Comparison of ENCODE assay signal across 8 cellular contexts in genomic region chr9:135480071-135480941, GRCh38. TPM values are rescaled to one million over a fixed set of nuclear protein-coding genes. Genes with fewer than 3 reads are reported as not detected.
DNase-seq lines count a peak whose midpoint lies in the region; ATAC-seq and TF ChIP-seq lines count a peak whose summit lies in the region.

No MANE protein-coding gene starts in this region.

- peaks cover 51% of the 10 kb centered on the region for H3K27me3 Mint-ChIP-seq in CD8-positive, alpha-beta T cell (ENCODE audit: low read depth)
- H3K27me3 Mint-ChIP-seq in activated CD8-positive, alpha-beta T cell treated with anti-CD3 and anti-CD28 coated beads, Interleukin-2, amount 10 ng/mL, durations not matched to agents 7 days and 5 days (ENCODE audit: low read depth), result peaks cover 34% of the 10 kb centered on the region

- peak overlapping the region; percentile 50 for H3K14ac ChIP-seq in trophoblast cell (ENCODE audit: low read length)

- H3K23ac ChIP-seq in trophoblast cell (ENCODE audit: low read length), result no peak overlapping the region

- peaks cover 9% of the 10 kb centered on the region for H3K4me1 Mint-ChIP-seq in CD8-positive, alpha-beta T cell (ENCODE audit: low read depth)
- H3K4me1 Mint-ChIP-seq in activated CD8-positive, alpha-beta T cell treated with anti-CD3 and anti-CD28 coated beads, Interleukin-2, amount 10 ng/mL, durations not matched to agents 7 days and 5 days (ENCODE audit: low read depth), result peaks cover 3% of the 10 kb centered on the region

- ATAC-seq in CD8-positive, alpha-beta T cell, result peak; percentile 32
- ATAC-seq in HG03439 (IDR thresholded peaks at IDR 0.05; ENCODE audit: unreplicated experiment) (peak; percentile 39), heart left ventricle (peak in 3 of 4 donors; percentile 46 to 66 (median 62)), GM21515 (IDR thresholded peaks at IDR 0.05; ENCODE audit: unreplicated experiment) (no peak), GM18867 (IDR thresholded peaks at IDR 0.05; ENCODE audit: unreplicated experiment) (no peak)
- ATAC-seq in activated CD8-positive, alpha-beta T cell treated with anti-CD3 and anti-CD28 coated beads, Interleukin-2, amount 10 ng/mL, durations not matched to agents 7 days and 5 days, result peak; percentile 35

- H3K4me1 ChIP-seq in CD8-positive, alpha-beta T cell (ENCODE audit: insufficient read depth, low read length), result peaks cover 10% of the 10 kb centered on the region
- peaks cover 0 to 27% (median 14%) of the 10 kb centered on the region in 12 donors for H3K4me1 ChIP-seq in heart left ventricle
- peaks cover 0 to 7% of the 10 kb centered on the region in 2 experiments for H3K4me1 ChIP-seq in trophoblast cell (ENCODE audit: control insufficient read depth in 1 of 2, insufficient read depth in 2 of 2, low read length in 2 of 2)

- no peak for TF ChIP-seq POLR2A in heart left ventricle (IDR thresholded peaks at IDR 0.05)

- peaks cover 16% of the 10 kb centered on the region for H3K27me3 ChIP-seq in CD8-positive, alpha-beta T cell (ENCODE audit: insufficient read depth, low read length)
- H3K27me3 ChIP-seq in heart left ventricle (no peaks in the 10 kb centered on the region), trophoblast cell (ENCODE audit: insufficient read depth, low read length) (no peaks in the 10 kb centered on the region)

- no peak overlapping the region for H2BK12ac ChIP-seq in trophoblast cell (ENCODE audit: low read length)

- peak overlapping the region; percentile 80 for H3K4me2 ChIP-seq in trophoblast cell (ENCODE audit: low read length)

- peak overlapping the region; percentile 53 for H3K4me3 ChIP-seq in CD8-positive, alpha-beta T cell (ENCODE audit: low read depth, low read length)
- H3K4me3 ChIP-seq in heart left ventricle, result peak overlapping the region; percentile 59 to 96 (median 75)
- H3K4me3 ChIP-seq in trophoblast cell (ENCODE audit: low read depth, low read length), result peak overlapping the region; percentile 79

- H2AFZ ChIP-seq in trophoblast cell (ENCODE audit: insufficient read depth, low read length, poor library complexity), result peak overlapping the region; percentile 73

- DNase-seq in CD8-positive, alpha-beta T cell, result no peak
- no peak for DNase-seq in activated CD8-positive, alpha-beta T cell treated with anti-CD3 and anti-CD28 coated beads, Interleukin-2, amount 10 ng/mL, durations not matched to agents 7 days and 5 days
- peak in 2 of 5 donors; percentile 25 to 69 for DNase-seq in heart left ventricle
- peak; percentile 16 to 46 for DNase-seq in trophoblast cell
- no peak for DNase-seq in COR-L47 (lab: John Stamatoyannopoulos, UW)

- peak overlapping the region; percentile 70 for H4K91ac ChIP-seq in trophoblast cell (ENCODE audit: low read depth, low read length)

- peak overlapping the region; percentile 22 for H3K4ac ChIP-seq in trophoblast cell (ENCODE audit: low read depth, low read length)

- H3K27ac ChIP-seq in CD8-positive, alpha-beta T cell (ENCODE audit: low read depth, low read length), result no peak overlapping the region
- peak overlapping the region in 10 of 12 donors; percentile 43 to 84 (median 68) for H3K27ac ChIP-seq in heart left ventricle
- no peak overlapping the region for H3K27ac ChIP-seq in trophoblast cell (ENCODE audit: low read depth, low read length)

- H4K12ac ChIP-seq in trophoblast cell (ENCODE audit: low read depth, low read length), result peak overlapping the region; percentile 63

- peaks cover 8% of the 10 kb centered on the region for H3K79me1 ChIP-seq in trophoblast cell (ENCODE audit: low read length)

- H3K36me3 ChIP-seq in CD8-positive, alpha-beta T cell (ENCODE audit: insufficient read depth, low read length), result no peaks in the 10 kb centered on the region
- H3K36me3 ChIP-seq in heart left ventricle, result peaks cover 0 to 17% (median 15%) of the 10 kb centered on the region in 9 donors
- H3K36me3 ChIP-seq in trophoblast cell (ENCODE audit: control insufficient read depth in 1 of 2, insufficient read depth in 2 of 2, low read length in 2 of 2), result peaks cover 16 to 21% of the 10 kb centered on the region in 2 experiments

- WGBS in heart left ventricle, 4 donors, result 1 to 2% (median 1%) methylated on average over 23 to 76 of the region's 76 CpGs
- WGBS in trophoblast cell (ENCODE audit: extremely low coverage, insufficient coverage, insufficient read length), result no CpG with 5 or more reads among the region's 76 CpGs

- H3K9ac ChIP-seq in trophoblast cell (ENCODE audit: low read length), result peak overlapping the region; percentile 48

- peaks cover 3% of the 10 kb centered on the region for H3K79me2 ChIP-seq in trophoblast cell (ENCODE audit: control insufficient read depth, insufficient read depth, low read length, poor library complexity)

- CTCF ChIA-PET in CD8-positive, alpha-beta T cell (lab: Charles Lee), result interaction anchor here (0.6 to 2.4 kb wide), 3 partner anchors 9 to 1417 kb away, joined by 3 to 7 read pairs (median 3); no protein-coding TSS in a partner anchor
- CTCF ChIA-PET in activated CD8-positive, alpha-beta T cell treated with anti-CD3 and anti-CD28 coated beads, Interleukin-2, amount 10 ng/mL, durations not matched to agents 7 days and 5 days (lab: Charles Lee), result interaction anchor here (1.1 kb wide), 1 partner anchor 19 kb away, joined by 3 read pairs; no protein-coding TSS in a partner anchor

- H4K8ac ChIP-seq in trophoblast cell (ENCODE audit: low read depth, low read length), result peak overlapping the region; percentile 89

- no peak overlapping the region for H3K27ac Mint-ChIP-seq in CD8-positive, alpha-beta T cell
- H3K27ac Mint-ChIP-seq in activated CD8-positive, alpha-beta T cell treated with anti-CD3 and anti-CD28 coated beads, Interleukin-2, amount 10 ng/mL, durations not matched to agents 7 days and 5 days, result no peak overlapping the region

- no peak overlapping the region for H2AK5ac ChIP-seq in trophoblast cell (ENCODE audit: low read length)

- intact Hi-C loops in CD8-positive, alpha-beta T cell (cut with DNase I, micrococcal nuclease), result no loop called here
- intact Hi-C loops in heart left ventricle (cut with DNase I), result no loop called here

- H3K18ac ChIP-seq in trophoblast cell (ENCODE audit: low read length), result peak overlapping the region; percentile 97

- H3K4me3 Mint-ChIP-seq in CD8-positive, alpha-beta T cell, result peak overlapping the region; percentile 60
- no peak overlapping the region for H3K4me3 Mint-ChIP-seq in activated CD8-positive, alpha-beta T cell treated with anti-CD3 and anti-CD28 coated beads, Interleukin-2, amount 10 ng/mL, durations not matched to agents 7 days and 5 days

- POLR2A ChIA-PET in CD8-positive, alpha-beta T cell (lab: Charles Lee), result interaction anchor here (0.5 to 0.6 kb wide), 2 partner anchors 14 to 16 kb away, joined by 3 to 4 read pairs; no protein-coding TSS in a partner anchor
- POLR2A ChIA-PET in activated CD8-positive, alpha-beta T cell treated with anti-CD3 and anti-CD28 coated beads, Interleukin-2, amount 10 ng/mL, durations not matched to agents 7 days and 5 days (lab: Charles Lee), result no interaction called here

- no peak for TF ChIP-seq CTCF in CD8-positive, alpha-beta T cell (IDR thresholded peaks at IDR 0.05)
- no peak for TF ChIP-seq CTCF in heart left ventricle (IDR thresholded peaks at IDR 0.05)

- peak overlapping the region; percentile 21 for H2BK120ac ChIP-seq in trophoblast cell (ENCODE audit: insufficient read depth, low read length, poor library complexity)

- no peaks in the 10 kb centered on the region for H3K36me3 Mint-ChIP-seq in CD8-positive, alpha-beta T cell
- peaks cover 2% of the 10 kb centered on the region for H3K36me3 Mint-ChIP-seq in activated CD8-positive, alpha-beta T cell treated with anti-CD3 and anti-CD28 coated beads, Interleukin-2, amount 10 ng/mL, durations not matched to agents 7 days and 5 days (ENCODE audit: low read depth)

- H3K9me3 ChIP-seq in CD8-positive, alpha-beta T cell (ENCODE audit: low read length), result no peaks in the 10 kb centered on the region
- H3K9me3 ChIP-seq in heart left ventricle (no peaks in the 10 kb centered on the region), trophoblast cell (ENCODE audit: insufficient read depth, low read depth, low read length) (no peaks in the 10 kb centered on the region)

- H2BK5ac ChIP-seq in trophoblast cell (ENCODE audit: low read depth, low read length, poor library complexity), result peak overlapping the region; percentile 74

- H3K9me3 Mint-ChIP-seq in CD8-positive, alpha-beta T cell, result no peaks in the 10 kb centered on the region
- H3K9me3 Mint-ChIP-seq in activated CD8-positive, alpha-beta T cell treated with anti-CD3 and anti-CD28 coated beads, Interleukin-2, amount 10 ng/mL, durations not matched to agents 7 days and 5 days (ENCODE audit: insufficient read depth), result no peaks in the 10 kb centered on the region

RNA-seq across cellular contexts. Expression of gene PPP1R26, which starts 0.7 kb away (rescaled TPM):
- total RNA-seq in CD8-positive, alpha-beta T cell, result under 1 TPM; 0.35 to 0.36 TPM
- total RNA-seq in activated CD8-positive, alpha-beta T cell treated with anti-CD3 and anti-CD28 coated beads, Interleukin-2, amount 10 ng/mL, durations not matched to agents 7 days and 5 days, result not detected
- 10 to 100 TPM; 17.3 to 30.1 (median 19.4) TPM for total RNA-seq in heart left ventricle
- 10 to 100 TPM; 13.2 to 13.6 TPM for polyA plus RNA-seq in heart left ventricle
- polyA plus RNA-seq in trophoblast cell (2013), result 6.9 and 7.6 TPM in 2 replicates

RNA-seq across cellular contexts. Expression of gene MRPS2, which starts 20.2 kb away (rescaled TPM):
- total RNA-seq in CD8-positive, alpha-beta T cell, result 10 to 100 TPM; 29.6 to 31.9 TPM
- 10 to 100 TPM; 28.4 to 32.9 TPM for total RNA-seq in activated CD8-positive, alpha-beta T cell treated with anti-CD3 and anti-CD28 coated beads, Interleukin-2, amount 10 ng/mL, durations not matched to agents 7 days and 5 days
- 10 to 100 TPM; 34.1 to 95.2 (median 46.5) TPM for total RNA-seq in heart left ventricle
- polyA plus RNA-seq in heart left ventricle, result 10 to 100 TPM; 48.7 to 95.0 TPM
- polyA plus RNA-seq in trophoblast cell (2013), result 73.0 and 79.0 TPM in 2 replicates

RNA-seq across cellular contexts. Expression of gene LCN1, which starts 40.9 kb away (rescaled TPM):
- total RNA-seq in CD8-positive, alpha-beta T cell, result not detected
- total RNA-seq in activated CD8-positive, alpha-beta T cell treated with anti-CD3 and anti-CD28 coated beads, Interleukin-2, amount 10 ng/mL, durations not matched to agents 7 days and 5 days, result not detected
- under 1 TPM in 2 of 9 donors, not detected in 7; 0.33 to 0.37 TPM for total RNA-seq in heart left ventricle
- under 1 TPM in 1 of 2 donors, not detected in 1; 0.50 TPM for polyA plus RNA-seq in heart left ventricle
- polyA plus RNA-seq in trophoblast cell (2013), result 0.14 and 0.15 TPM in 2 replicates

Comparison
In these comparisons a context has a peak if more than half of its experiments do, and no peak if none do; other contexts are left out.
1. ATAC-seq: peak in CD8-positive, alpha-beta T cell (single experiment), HG03439 (single experiment), activated CD8-positive, alpha-beta T cell treated with anti-CD3 and anti-CD28 coated beads, Interleukin-2, amount 10 ng/mL, durations not matched to agents 7 days and 5 days (single experiment) and heart left ventricle (3 of 4); none in GM21515 (single experiment) and GM18867 (single experiment).
2. DNase-seq: peak in trophoblast cell (2 of 2); none in CD8-positive, alpha-beta T cell (0 of 7), activated CD8-positive, alpha-beta T cell treated with anti-CD3 and anti-CD28 coated beads, Interleukin-2, amount 10 ng/mL, durations not matched to agents 7 days and 5 days (single experiment) and COR-L47 (single experiment).
3. H3K27ac ChIP-seq: peak in heart left ventricle (10 of 12); none in CD8-positive, alpha-beta T cell (single experiment) and trophoblast cell (single experiment).
4. RNA of gene PPP1R26, which starts 0.7 kb away (total RNA-seq): 17.3 to 30.1 TPM in heart left ventricle; 0.35 to 0.36 TPM in CD8-positive, alpha-beta T cell and not detected in activated CD8-positive, alpha-beta T cell treated with anti-CD3 and anti-CD28 coated beads, Interleukin-2, amount 10 ng/mL, durations not matched to agents 7 days and 5 days; every median in the first group is over 10 times any median in the second.
5. Peak in every context shown above with its lines, with median percentiles within 50 percentile points of each other: H3K4me3 ChIP-seq.